ENCODE assay signal across 9 cellular contexts in the genomic region with DNA sequence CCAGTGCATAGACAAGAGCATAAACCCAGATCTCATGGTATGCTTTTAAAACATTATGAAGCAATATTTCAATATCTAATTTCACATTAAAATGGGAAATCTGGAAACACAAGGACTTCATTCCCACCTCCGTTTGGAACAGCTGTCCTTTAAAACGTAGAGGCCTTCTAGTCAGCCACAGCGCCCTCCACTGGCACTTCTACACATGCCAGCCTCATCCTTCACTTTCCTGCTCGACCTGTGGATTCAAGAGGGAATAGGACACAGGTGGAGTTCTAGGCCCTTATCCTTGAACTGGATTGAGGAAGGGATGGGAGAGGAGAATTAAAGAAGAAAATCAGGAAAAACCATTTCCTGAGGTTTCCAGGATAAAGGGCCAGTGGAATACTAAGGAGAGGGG.
DNase-seq lines count a peak whose midpoint lies in the region; ATAC-seq and TF ChIP-seq lines count a peak whose summit lies in the region.
"Had no signal": no experiment of that assay in that cellular context is flagged by ENCODE, and none has a peak within 500 bp of the region (broad histone marks: within the 10 kb centered on the region; RNA-seq: fewer than 3 reads in every experiment).

No MANE protein-coding gene starts in this region.

- TF ChIP-seq CTCF in C4-2B (conservative IDR thresholded peaks at IDR 0.05), result peak; percentile 40
- peak; percentile 62 for TF ChIP-seq CTCF in GM13977 (IDR thresholded peaks at IDR 0.05; ENCODE audit: extremely low read depth, insufficient read depth, missing control alignments)
- peak in 4 of 12 donors; percentile 13 to 39 (median 21) for TF ChIP-seq CTCF in heart left ventricle (IDR thresholded peaks at IDR 0.05)

- intact Hi-C loops in heart left ventricle (cut with DNase I), result no loop called here

- H3K4me3 Mint-ChIP-seq in activated CD8-positive, alpha-beta T cell treated with anti-CD3 and anti-CD28 coated beads, Interleukin-2, amount 10 ng/mL, durations not matched to agents 7 days and 5 days, result peak overlapping the region; percentile 72

- H3K4me1 ChIP-seq in heart left ventricle, result peaks cover 0 to 12% (median 4%) of the 10 kb centered on the region in 12 donors

- POLR2A ChIA-PET in activated CD8-positive, alpha-beta T cell treated with anti-CD3 and anti-CD28 coated beads, Interleukin-2, amount 10 ng/mL, durations not matched to agents 7 days and 5 days (lab: Charles Lee), result interaction anchor here (0.8 to 2.3 kb wide), 4 partner anchors 32 to 128 kb away, joined by 3 to 8 read pairs (median 4); a partner anchor contains a TSS

- DNase-seq in GM13977 (ENCODE audit: low spot score), result no peak
- DNase-seq in activated CD8-positive, alpha-beta T cell treated with anti-CD3 and anti-CD28 coated beads, Interleukin-2, amount 10 ng/mL, durations not matched to agents 7 days and 5 days, result peak; percentile 42
- peak; percentile 69 for DNase-seq in left kidney (ENCODE audit: low read depth, low spot score)
- no peak for DNase-seq in heart left ventricle
- no peak for DNase-seq in occipital lobe (lab: John Stamatoyannopoulos, UW)
- no peak for DNase-seq in putamen (ENCODE audit: low spot score)

- no peak overlapping the region for H3K27ac ChIP-seq in C4-2B
- peak overlapping the region in 1 of 12 donors; percentile 59 for H3K27ac ChIP-seq in heart left ventricle
- H3K27ac ChIP-seq: SJSA1 had no signal

- H3K9me3 ChIP-seq in heart left ventricle, result no peaks in the 10 kb centered on the region
- H3K9me3 ChIP-seq: SJSA1 had no signal

- peaks cover 5% of the 10 kb centered on the region for H3K36me3 Mint-ChIP-seq in activated CD8-positive, alpha-beta T cell treated with anti-CD3 and anti-CD28 coated beads, Interleukin-2, amount 10 ng/mL, durations not matched to agents 7 days and 5 days (ENCODE audit: low read depth)

- peak overlapping the region; percentile 98 for H3K27ac Mint-ChIP-seq in activated CD8-positive, alpha-beta T cell treated with anti-CD3 and anti-CD28 coated beads, Interleukin-2, amount 10 ng/mL, durations not matched to agents 7 days and 5 days

- WGBS in heart left ventricle, 4 donors, result 66 to 69% (median 67%) methylated on average over 4 of the region's 4 CpGs

- CTCF ChIA-PET in activated CD8-positive, alpha-beta T cell treated with anti-CD3 and anti-CD28 coated beads, Interleukin-2, amount 10 ng/mL, durations not matched to agents 7 days and 5 days (lab: Charles Lee), result interaction anchor here (0.7 to 5.8 kb wide), 20 partner anchors 8 to 207 kb away, joined by 3 to 59 read pairs (median 4); no protein-coding TSS in a partner anchor

- in situ Hi-C loops in GM13977 (cut with MboI; ENCODE audit: low pct_unique_long_range_greater_than_20kb, low sequenced_read_pairs, unreplicated experiment), result no loop called here

- ATAC-seq in activated CD8-positive, alpha-beta T cell treated with anti-CD3 and anti-CD28 coated beads, Interleukin-2, amount 10 ng/mL, durations not matched to agents 7 days and 5 days, result no peak
- ATAC-seq in GM19023 (IDR thresholded peaks at IDR 0.05; ENCODE audit: unreplicated experiment), result no peak
- no peak for ATAC-seq in heart left ventricle

- H3K4me3 ChIP-seq in heart left ventricle, result no peak overlapping the region
- H3K4me3 ChIP-seq: SJSA1 had no signal

- H3K36me3 ChIP-seq in heart left ventricle, result no peaks in the 10 kb centered on the region
- H3K36me3 ChIP-seq: SJSA1 had no signal

- no peaks in the 10 kb centered on the region for H3K9me3 Mint-ChIP-seq in activated CD8-positive, alpha-beta T cell treated with anti-CD3 and anti-CD28 coated beads, Interleukin-2, amount 10 ng/mL, durations not matched to agents 7 days and 5 days (ENCODE audit: insufficient read depth)

- peaks cover 66% of the 10 kb centered on the region for H3K4me1 Mint-ChIP-seq in activated CD8-positive, alpha-beta T cell treated with anti-CD3 and anti-CD28 coated beads, Interleukin-2, amount 10 ng/mL, durations not matched to agents 7 days and 5 days (ENCODE audit: low read depth)

- H3K27me3 Mint-ChIP-seq in activated CD8-positive, alpha-beta T cell treated with anti-CD3 and anti-CD28 coated beads, Interleukin-2, amount 10 ng/mL, durations not matched to agents 7 days and 5 days (ENCODE audit: low read depth), result no peaks in the 10 kb centered on the region

- H3K27me3 ChIP-seq in heart left ventricle, result no peaks in the 10 kb centered on the region
- H3K27me3 ChIP-seq: SJSA1 had no signal

- TF ChIP-seq POLR2A in heart left ventricle (IDR thresholded peaks at IDR 0.05), result no peak

Comparison
In these comparisons a context has a peak if more than half of its experiments do, and no peak if none do; other contexts are left out.
1. DNase-seq: peak in activated CD8-positive, alpha-beta T cell treated with anti-CD3 and anti-CD28 coated beads, Interleukin-2, amount 10 ng/mL, durations not matched to agents 7 days and 5 days (single experiment) and left kidney (single experiment); none in GM13977 (single experiment), heart left ventricle (0 of 5), occipital lobe (single experiment) and putamen (single experiment).